In the genomic region with DNA sequence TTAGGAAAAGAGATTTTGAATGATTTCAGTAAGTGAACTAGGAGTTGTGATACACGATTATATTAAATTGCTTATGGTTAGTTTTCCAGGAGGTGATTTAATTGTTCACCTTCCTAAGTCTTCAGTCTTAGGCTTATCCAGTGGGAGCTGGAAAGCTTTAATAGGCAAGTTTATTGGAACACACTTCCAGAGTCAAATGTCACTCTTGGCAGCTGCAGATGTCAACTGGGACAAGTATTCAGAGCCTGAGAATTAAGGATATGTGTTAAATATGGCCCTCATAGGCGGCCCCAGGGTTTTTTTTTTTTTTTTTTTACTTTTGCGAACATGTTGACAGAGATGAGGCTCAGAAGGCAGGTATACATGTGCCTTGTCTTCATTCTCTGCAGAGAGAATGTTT, we compare ENCODE assay signal across 19 cellular contexts. TPM values are rescaled to one million over a fixed set of nuclear protein-coding genes. Genes with fewer than 3 reads are reported as not detected.
DNase-seq lines count a peak whose midpoint lies in the region; ATAC-seq and TF ChIP-seq lines count a peak whose summit lies in the region.
"Had no signal": no experiment of that assay in that cellular context is flagged by ENCODE, and none has a peak within 500 bp of the region (broad histone marks: within the 10 kb centered on the region; RNA-seq: fewer than 3 reads in every experiment).

No MANE protein-coding gene starts in this region.

- H3K27ac Mint-ChIP-seq in progenitor cell of endocrine pancreas: peak overlapping the region; percentile 8
- H3K27ac Mint-ChIP-seq: activated naive CD8-positive, alpha-beta T cell treated with anti-CD3 and anti-CD28 coated beads for 36 hours; activated T-cell treated with anti-CD3 and anti-CD28 coated beads, Interleukin-2, amount 50 U/mL, for 24 hours; stimulated activated naive CD8-positive, alpha-beta T cell treated with anti-CD3 and anti-CD28 coated beads, Interleukin-15, Interleukin-2, amounts not matched to agents 100 ng/mL and 50 ng/mL, for 24 hours had no signal

- peaks cover 47% of the 10 kb centered on the region for H3K4me1 Mint-ChIP-seq in progenitor cell of endocrine pancreas (ENCODE audit: low read depth)

- H3K36me3 ChIP-seq in brain microvascular endothelial cell (replicated peaks): no peaks in the 10 kb centered on the region
- H3K36me3 ChIP-seq: pancreas, upper lobe of right lung had no signal

- peak; percentile 10 for ATAC-seq in HG02943 (IDR thresholded peaks at IDR 0.05; ENCODE audit: low read depth, unreplicated experiment)

- in situ Hi-C loops in brain microvascular endothelial cell (cut with HindIII; ENCODE audit: low pct_ligation_motif_present, low sequenced_read_pairs): no loop called here

- H3K9me3 Mint-ChIP-seq in progenitor cell of endocrine pancreas (ENCODE audit: low read depth): no peaks in the 10 kb centered on the region
- H3K9me3 Mint-ChIP-seq: activated naive CD8-positive, alpha-beta T cell treated with anti-CD3 and anti-CD28 coated beads for 36 hours; activated T-cell treated with anti-CD3 and anti-CD28 coated beads, Interleukin-2, amount 50 U/mL, for 24 hours; stimulated activated naive CD8-positive, alpha-beta T cell treated with anti-CD3 and anti-CD28 coated beads, Interleukin-15, Interleukin-2, amounts not matched to agents 100 ng/mL and 50 ng/mL, for 24 hours had no signal

- no peak overlapping the region for H3K4me3 ChIP-seq in brain microvascular endothelial cell (ENCODE audit: low read depth, low read length)
- H3K4me3 ChIP-seq: pancreas, upper lobe of right lung had no signal

- TF ChIP-seq CTCF in brain microvascular endothelial cell (IDR thresholded peaks at IDR 0.05; ENCODE audit: low read depth, low read length, missing control alignments) (no peak), progenitor cell of endocrine pancreas (IDR thresholded peaks at IDR 0.05; ENCODE audit: unreplicated experiment) (no peak)

- H3K27me3 Mint-ChIP-seq in progenitor cell of endocrine pancreas: no peaks in the 10 kb centered on the region
- H3K27me3 Mint-ChIP-seq: activated naive CD8-positive, alpha-beta T cell treated with anti-CD3 and anti-CD28 coated beads for 36 hours; activated T-cell treated with anti-CD3 and anti-CD28 coated beads, Interleukin-2, amount 50 U/mL, for 24 hours; stimulated activated naive CD8-positive, alpha-beta T cell treated with anti-CD3 and anti-CD28 coated beads, Interleukin-15, Interleukin-2, amounts not matched to agents 100 ng/mL and 50 ng/mL, for 24 hours had no signal

- H3K4me3 Mint-ChIP-seq in progenitor cell of endocrine pancreas (ENCODE audit: low read depth): no peak overlapping the region
- H3K4me3 Mint-ChIP-seq: activated naive CD8-positive, alpha-beta T cell treated with anti-CD3 and anti-CD28 coated beads for 36 hours; activated T-cell treated with anti-CD3 and anti-CD28 coated beads, Interleukin-2, amount 50 U/mL, for 24 hours; stimulated activated naive CD8-positive, alpha-beta T cell treated with anti-CD3 and anti-CD28 coated beads, Interleukin-15, Interleukin-2, amounts not matched to agents 100 ng/mL and 50 ng/mL, for 24 hours had no signal

- no peaks in the 10 kb centered on the region for H3K36me3 Mint-ChIP-seq in progenitor cell of endocrine pancreas (ENCODE audit: insufficient read depth)

- DNase-seq in DMS53 (lab: John Stamatoyannopoulos, UW): peak; percentile 38
- DNase-seq in DMS53 treated with DMSO at 0.1 percent for 48 hours (lab: John Stamatoyannopoulos, UW; ENCODE audit: unreplicated experiment): no peak
- DNase-seq in brain microvascular endothelial cell: no peak
- no peak for DNase-seq in progenitor cell of endocrine pancreas (ENCODE audit: low spot score, unreplicated experiment)
- no peak for DNase-seq in activated CD4-positive, alpha-beta T cell treated with anti-CD3 and anti-CD28 coated beads for 48 hours
- DNase-seq in cerebellar nuclear complex (lab: John Stamatoyannopoulos, UW): no peak
- DNase-seq in ureter (ENCODE audit: low spot score): no peak
- DNase-seq: 8988T; activated CD4-positive, alpha-beta T cell treated with anti-CD3 and anti-CD28 coated beads, Interleukin-2, amount 50 U/mL, for 4 hours; activated naive CD8-positive, alpha-beta T cell treated with anti-CD3 and anti-CD28 coated beads for 36 hours; activated T-cell treated with anti-CD3 and anti-CD28 coated beads, Interleukin-2, amount 50 U/mL, for 24 hours; effector CD4-positive, alpha-beta T cell; hippocampal formation; midbrain; NCI-H2029; pancreas; upper lobe of right lung had no signal

- no peaks in the 10 kb centered on the region for H3K27me3 ChIP-seq in brain microvascular endothelial cell (replicated peaks)
- H3K27me3 ChIP-seq: pancreas, upper lobe of right lung had no signal

- H3K27ac ChIP-seq in brain microvascular endothelial cell: peak overlapping the region; percentile 19
- H3K27ac ChIP-seq: pancreas, upper lobe of right lung had no signal

RNA-seq across cellular contexts. Expression of a gene that starts 29.2 kb away (rescaled TPM):
- 29.7 and 30.6 TPM in 2 replicates for total RNA-seq in progenitor cell of endocrine pancreas
- 44.7 TPM for total RNA-seq in ureter
